In genomic region chr7:154776350-154776749, GRCh38 we compare ENCODE assay signal across 14 cellular contexts.
DNase-seq lines count a peak whose midpoint lies in the region; ATAC-seq and TF ChIP-seq lines count a peak whose summit lies in the region.
"Had no signal": no experiment of that assay in that cellular context is flagged by ENCODE, and none has a peak within 500 bp of the region (broad histone marks: within the 10 kb centered on the region; RNA-seq: fewer than 3 reads in every experiment).

No MANE protein-coding gene starts in this region.

- no peak overlapping the region for H3K27ac Mint-ChIP-seq in CD8-positive, alpha-beta T cell
- H3K27ac Mint-ChIP-seq: GM23338 had no signal

- no peaks in the 10 kb centered on the region for H3K9me3 Mint-ChIP-seq in CD8-positive, alpha-beta T cell

- H3K4me3 Mint-ChIP-seq in CD8-positive, alpha-beta T cell = peak overlapping the region; percentile 6
- H3K4me3 Mint-ChIP-seq: GM23338 had no signal

- ATAC-seq in CD8-positive, alpha-beta T cell = no peak
- ATAC-seq in HG03354 (IDR thresholded peaks at IDR 0.05; ENCODE audit: poor library complexity, severe bottlenecking, unreplicated experiment) (no peak), HG03432 (IDR thresholded peaks at IDR 0.05; ENCODE audit: unreplicated experiment) (no peak)

- no peaks in the 10 kb centered on the region for H3K36me3 ChIP-seq in CD8-positive, alpha-beta T cell (ENCODE audit: insufficient read depth, low read length)
- H3K36me3 ChIP-seq in mesodermal cell (ENCODE audit: control insufficient read depth, insufficient read depth, low read length) = no peaks in the 10 kb centered on the region
- H3K36me3 ChIP-seq: MG63 had no signal

- H3K36me3 Mint-ChIP-seq in CD8-positive, alpha-beta T cell = no peaks in the 10 kb centered on the region

- no peak for DNase-seq in CD8-positive, alpha-beta T cell
- peak; percentile 39 for DNase-seq in Jurkat, Clone E6-1 (ENCODE audit: low read depth, low spot score)
- no peak for DNase-seq in glomerular visceral epithelial cell (ENCODE audit: extremely low spot score)
- DNase-seq: KG1, NCI-H187 treated with DMSO at 0.1 percent for 48 hours, NCI-H2171 treated with DMSO at 0.1 percent for 48 hours, NCI-H510A, SIG-M5 had no signal

- peaks cover 2% of the 10 kb centered on the region for H3K27me3 Mint-ChIP-seq in CD8-positive, alpha-beta T cell (ENCODE audit: low read depth)

- no peaks in the 10 kb centered on the region for H3K9me3 ChIP-seq in CD8-positive, alpha-beta T cell (ENCODE audit: low read length)
- H3K9me3 ChIP-seq in mesodermal cell (ENCODE audit: control insufficient read depth, low read length) = no peaks in the 10 kb centered on the region
- H3K9me3 ChIP-seq: MG63 had no signal

- peaks cover 9% of the 10 kb centered on the region for H3K4me1 Mint-ChIP-seq in CD8-positive, alpha-beta T cell (ENCODE audit: low read depth)

- CTCF ChIA-PET in CD8-positive, alpha-beta T cell (lab: Charles Lee) = no interaction called here

- H3K4me1 ChIP-seq in CD8-positive, alpha-beta T cell (ENCODE audit: insufficient read depth, low read length) = no peaks in the 10 kb centered on the region
- peaks cover 4% of the 10 kb centered on the region for H3K4me1 ChIP-seq in mesodermal cell (ENCODE audit: control insufficient read depth, insufficient read depth, low read length, poor library complexity, severe bottlenecking)

- no peak overlapping the region for H3K4me3 ChIP-seq in CD8-positive, alpha-beta T cell (ENCODE audit: low read depth, low read length)
- no peak overlapping the region for H3K4me3 ChIP-seq in Jurkat, Clone E6-1 (ENCODE audit: low read length)
- H3K4me3 ChIP-seq in mesodermal cell (ENCODE audit: extremely low read depth, insufficient read depth, low read length, poor library complexity, severe bottlenecking) = no peak overlapping the region
- H3K4me3 ChIP-seq: GM23338, MG63 had no signal

- intact Hi-C loops in CD8-positive, alpha-beta T cell (cut with DNase I, micrococcal nuclease) = no loop called here

- no peak for TF ChIP-seq CTCF in CD8-positive, alpha-beta T cell (IDR thresholded peaks at IDR 0.05)

- POLR2A ChIA-PET in CD8-positive, alpha-beta T cell (lab: Charles Lee) = no interaction called here

- no peaks in the 10 kb centered on the region for H3K27me3 ChIP-seq in CD8-positive, alpha-beta T cell (ENCODE audit: insufficient read depth, low read length)
- H3K27me3 ChIP-seq: MG63 had no signal

- WGBS in mesodermal cell (ENCODE audit: insufficient coverage in 2 of 2), 2 experiments = 92 to 93% methylated on average over 2 to 3 of the region's 5 CpGs

- no peak overlapping the region for H3K27ac ChIP-seq in CD8-positive, alpha-beta T cell (ENCODE audit: low read depth, low read length)
- H3K27ac ChIP-seq in angular gyrus (ENCODE audit: low read depth, low read length) (peak overlapping the region; percentile 89), mesodermal cell (ENCODE audit: low read depth, low read length, severe bottlenecking) (peak overlapping the region; percentile 59)
